In the genomic region with DNA sequence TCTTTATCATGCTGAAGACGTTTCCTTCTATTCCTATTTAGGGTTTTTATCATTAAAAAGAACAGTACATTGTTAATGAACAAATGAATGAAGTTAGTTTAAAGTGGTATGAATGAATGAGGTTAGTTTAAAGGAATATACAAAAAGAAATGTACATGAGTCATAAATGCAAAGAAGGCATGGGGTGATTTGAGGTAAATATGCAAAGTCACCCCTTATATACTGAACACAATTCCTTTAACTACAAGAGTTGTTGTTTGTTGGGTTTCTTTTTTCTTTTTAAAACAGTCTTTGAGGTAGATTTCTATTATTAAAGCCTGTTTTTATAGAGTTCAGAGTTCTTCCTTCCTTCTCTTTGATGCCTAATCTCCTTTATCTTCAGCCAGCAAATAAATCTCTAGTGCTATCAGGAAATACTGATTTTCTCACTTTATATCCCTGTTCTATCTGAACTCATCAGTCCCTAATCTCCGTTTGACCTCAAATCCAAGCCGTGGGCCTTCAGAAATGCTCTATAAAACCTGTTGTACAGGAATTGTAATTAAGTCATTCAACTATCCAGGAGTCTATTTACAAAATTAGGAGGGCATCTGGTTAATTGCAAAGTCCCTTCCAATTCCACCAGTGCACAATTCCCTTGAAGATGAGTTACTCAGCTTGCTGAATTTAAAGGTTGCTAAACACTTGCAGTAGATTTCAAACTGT, we compare ENCODE assay signal across 1 cellular context.
A peak's percentile ranks its signal among the peaks of the same experiment; 100 is the strongest.
TF ChIP-seq lines count a peak whose summit lies in the region.

No MANE protein-coding gene starts in this region.

TF ChIP-seq in IMR-90, 13 proteins besides CTCF, POLR2A, EP300 and RAD21:
- no peak for TF ChIP-seq MXI1 (IDR thresholded peaks at IDR 0.05; ENCODE audit: borderline replicate concordance, low read depth, low read length)
- no peak for TF ChIP-seq BHLHE40 (IDR thresholded peaks at IDR 0.05; ENCODE audit: low read depth, low read length)
- TF ChIP-seq NFE2L2 (IDR thresholded peaks at IDR 0.05; ENCODE audit: low read depth, low read length) = peak; percentile 43; the same call in 1 of the 2 replicates
- TF ChIP-seq MAZ (IDR thresholded peaks at IDR 0.05; ENCODE audit: borderline replicate concordance, low read depth, low read length) = no peak
- TF ChIP-seq MAFK (IDR thresholded peaks at IDR 0.05; ENCODE audit: low read depth, low read length) = no peak
- TF ChIP-seq SMC3 (IDR thresholded peaks at IDR 0.05; ENCODE audit: low read depth, low read length) = no peak
